Comparison of ENCODE assay signal across 8 cellular contexts in the genomic region with DNA sequence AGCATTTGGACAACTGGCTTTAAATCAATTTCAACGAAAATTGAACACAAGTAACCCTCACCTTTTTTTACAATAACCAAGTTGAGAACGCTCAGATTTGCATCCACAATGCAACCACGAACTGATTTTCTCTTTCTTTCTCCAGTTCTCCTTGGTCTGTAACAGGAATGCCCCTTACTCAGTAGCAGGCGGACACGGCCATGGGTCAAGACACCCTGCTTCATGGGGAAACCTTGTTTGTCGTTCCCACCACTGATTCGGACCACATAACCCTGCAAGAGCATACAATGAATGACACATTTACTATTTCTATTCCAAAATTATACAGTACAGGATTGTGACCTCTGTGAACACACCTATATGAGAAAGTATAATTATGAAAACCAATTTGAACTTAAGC. TPM values are rescaled to one million over a fixed set of nuclear protein-coding genes. Genes with fewer than 3 reads are reported as not detected.
DNase-seq lines count a peak whose midpoint lies in the region; ATAC-seq, FAIRE-seq and TF ChIP-seq lines count a peak whose summit lies in the region.

No MANE protein-coding gene starts in this region.

- no peaks in the 10 kb centered on the region for H4K20me1 ChIP-seq in OCI-LY1 (ENCODE audit: insufficient read depth, low read length)

- H3K4me3 ChIP-seq in OCI-LY1 (ENCODE audit: low read depth, low read length, poor library complexity, severe bottlenecking): peak overlapping the region; percentile 94

- peaks cover 10% of the 10 kb centered on the region; the same call in 1 of the 2 replicates for H3K4me1 ChIP-seq in ES-I3 (ENCODE audit: insufficient read depth, low read length)
- H3K4me1 ChIP-seq in OCI-LY1 (ENCODE audit: insufficient read depth, low read length, severe bottlenecking): peaks cover 31% of the 10 kb centered on the region

- H3K9me3 ChIP-seq in ES-I3 (ENCODE audit: control insufficient read depth, insufficient read depth, low read length) (no peaks in the 10 kb centered on the region), OCI-LY1 (ENCODE audit: low read length) (no peaks in the 10 kb centered on the region)

- no peak for ATAC-seq in effector memory CD8-positive, alpha-beta T cell (replicated peaks)

- peaks cover 19% of the 10 kb centered on the region for H3F3A ChIP-seq in OCI-LY1 (ENCODE audit: insufficient read depth, low read length)

- H3K9me3 Mint-ChIP-seq in effector memory CD8-positive, alpha-beta T cell: peaks cover 0 to 1% of the 10 kb centered on the region in 2 donors
- no peaks in the 10 kb centered on the region for H3K9me3 Mint-ChIP-seq in osteocyte (ENCODE audit: unreplicated experiment)

- H3K9ac ChIP-seq in ES-I3 (ENCODE audit: low read depth, low read length) (peak overlapping the region; percentile 95), OCI-LY1 (ENCODE audit: low read length) (peak overlapping the region; percentile 89)

- FAIRE-seq in frontal cortex (lab: Jason Lieb, UNC): no peak

- H2AFZ ChIP-seq in OCI-LY1 (ENCODE audit: low read length): no peak overlapping the region

- H3K36me3 ChIP-seq in ES-I3 (ENCODE audit: insufficient read depth, low read length): peaks cover 41% of the 10 kb centered on the region
- peaks cover 61% of the 10 kb centered on the region for H3K36me3 ChIP-seq in OCI-LY1 (ENCODE audit: insufficient read depth, low read length)

- H3K27ac Mint-ChIP-seq in effector memory CD8-positive, alpha-beta T cell: peak overlapping the region; percentile 97 to 99
- peak overlapping the region; percentile 100 for H3K27ac Mint-ChIP-seq in osteocyte (ENCODE audit: unreplicated experiment)

- H3K27ac ChIP-seq in OCI-LY1 (ENCODE audit: low read depth, low read length, poor library complexity, severe bottlenecking): peak overlapping the region; percentile 77

- H3K79me2 ChIP-seq in OCI-LY1 (ENCODE audit: insufficient read depth, low read length): peaks cover 19% of the 10 kb centered on the region

- DNase-seq in effector memory CD8-positive, alpha-beta T cell: no peak
- DNase-seq in osteocyte (ENCODE audit: extremely low spot score, unreplicated experiment) (no peak), frontal cortex (ENCODE audit: low spot score in 2 of 2) (no peak), NCI-H1436 (lab: John Stamatoyannopoulos, UW) (no peak), NCI-H2171 treated with DMSO at 0.1 percent for 48 hours (lab: John Stamatoyannopoulos, UW) (no peak), NCI-H187 (lab: John Stamatoyannopoulos, UW) (no peak)

- no peaks in the 10 kb centered on the region for H3K27me3 Mint-ChIP-seq in effector memory CD8-positive, alpha-beta T cell
- H3K27me3 Mint-ChIP-seq in osteocyte (ENCODE audit: unreplicated experiment): no peaks in the 10 kb centered on the region

- peak overlapping the region; percentile 91 for H3K4me3 Mint-ChIP-seq in effector memory CD8-positive, alpha-beta T cell
- H3K4me3 Mint-ChIP-seq in osteocyte (ENCODE audit: unreplicated experiment): peak overlapping the region; percentile 99

- peak overlapping the region; percentile 85 for H3K4me2 ChIP-seq in OCI-LY1 (ENCODE audit: low read length)

- peaks cover 73% of the 10 kb centered on the region for H3K36me3 Mint-ChIP-seq in effector memory CD8-positive, alpha-beta T cell (ENCODE audit: insufficient read depth)
- peaks cover 51% of the 10 kb centered on the region for H3K36me3 Mint-ChIP-seq in osteocyte (ENCODE audit: unreplicated experiment)

- H3K4me1 Mint-ChIP-seq in effector memory CD8-positive, alpha-beta T cell (ENCODE audit: low read depth in 2 of 2): peaks cover 38 to 40% of the 10 kb centered on the region in 2 donors
- H3K4me1 Mint-ChIP-seq in osteocyte (ENCODE audit: unreplicated experiment): peaks cover 41% of the 10 kb centered on the region

- no peak for TF ChIP-seq CTCF in OCI-LY1 (IDR thresholded peaks at IDR 0.05; ENCODE audit: low read length)
- TF ChIP-seq CTCF in osteocyte (IDR thresholded peaks at IDR 0.05): no peak

- no peaks in the 10 kb centered on the region for H3K9me2 ChIP-seq in OCI-LY1 (ENCODE audit: low read depth, low read length)

- no peaks in the 10 kb centered on the region for H3K27me3 ChIP-seq in OCI-LY1 (ENCODE audit: insufficient read depth, low read length)

RNA-seq across cellular contexts. Expression of a gene that starts 1.4 kb away (rescaled TPM):
- 1,728 and 1,737 TPM in 2 replicates for total RNA-seq in osteocyte
- 1,234 TPM for total RNA-seq in frontal cortex

RNA-seq across cellular contexts. Expression of a gene that starts 30.2 kb away (rescaled TPM):
- total RNA-seq in osteocyte (0.52 and 0.70 TPM in 2 replicates), frontal cortex (11.0 TPM)
